Comparison of ENCODE assay signal across 16 cellular contexts in the genomic region with DNA sequence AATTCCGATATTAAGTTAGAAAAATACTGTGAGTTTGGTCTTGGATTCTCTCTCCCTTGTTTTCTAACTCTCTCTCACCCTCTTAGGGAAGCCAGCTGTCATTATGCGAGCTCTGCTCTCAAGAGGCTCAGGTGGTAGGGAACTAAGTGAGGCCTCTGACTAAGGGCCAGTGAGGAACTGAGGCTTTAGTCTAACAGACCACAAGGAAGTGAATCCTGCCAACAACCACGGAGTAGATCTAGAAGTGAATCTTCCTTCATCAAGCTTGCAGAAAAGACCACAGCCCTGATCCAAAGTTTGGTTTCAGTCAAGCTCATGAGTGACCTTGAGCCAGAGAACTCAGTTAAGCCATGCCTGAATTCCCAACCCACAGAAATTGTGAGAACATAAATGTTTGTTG.
DNase-seq lines count a peak whose midpoint lies in the region; ATAC-seq and TF ChIP-seq lines count a peak whose summit lies in the region.
"Had no signal": no experiment of that assay in that cellular context is flagged by ENCODE, and none has a peak within 500 bp of the region (broad histone marks: within the 10 kb centered on the region; RNA-seq: fewer than 3 reads in every experiment).

No MANE protein-coding gene starts in this region.

- no peaks in the 10 kb centered on the region for H3K36me3 ChIP-seq in brain microvascular endothelial cell (replicated peaks)
- H3K36me3 ChIP-seq: breast epithelium, left lung, thoracic aorta had no signal

- no TSS peak for BruUV-seq in Calu3 (replicated peaks; lab: Mats Ljungman, UMichigan)

- CTCF ChIA-PET in Calu3 (lab: Charles Lee): no interaction called here

- intact Hi-C loops in Calu3 (cut with micrococcal nuclease; ENCODE audit: unreplicated experiment) (loop anchor here (10.0 kb wide), 1 partner anchor 232 kb away; no protein-coding TSS in a partner anchor), posterior cingulate gyrus (cut with DNase I) (no loop called here)

- peak; percentile 98 for DNase-seq in MV-4-11 (lab: John Stamatoyannopoulos, UW)
- DNase-seq in kidney tubule cell (ENCODE audit: low spot score): peak; percentile 36
- DNase-seq in Calu3: no peak
- no peak for DNase-seq in posterior cingulate gyrus
- DNase-seq in brain microvascular endothelial cell: no peak
- no peak for DNase-seq in SHP77 (lab: John Stamatoyannopoulos, UW)
- DNase-seq: activated CD8-positive, alpha-beta T cell treated with anti-CD3 and anti-CD28 coated beads, Interleukin-2, amount 10 ng/mL, durations not matched to agents 7 days and 5 days; activated naive CD4-positive, alpha-beta T cell treated with Interleukin-2 at 50 U/mL for 16 hours; left lung; NCI-H1436 had no signal

- ATAC-seq in GM18909 (IDR thresholded peaks at IDR 0.05; ENCODE audit: poor library complexity, unreplicated experiment) (peak; percentile 71), HG02763 (IDR thresholded peaks at IDR 0.05; ENCODE audit: unreplicated experiment) (peak; percentile 72)
- ATAC-seq: activated CD8-positive, alpha-beta T cell treated with anti-CD3 and anti-CD28 coated beads, Interleukin-2, amount 10 ng/mL, durations not matched to agents 7 days and 5 days; left lung had no signal

- no peak overlapping the region for H3K27ac ChIP-seq in brain microvascular endothelial cell
- H3K27ac ChIP-seq: breast epithelium, C4-2B, left lung, thoracic aorta had no signal

- no peaks in the 10 kb centered on the region for H3K4me1 Mint-ChIP-seq in Calu3 (ENCODE audit: low read depth, unreplicated experiment)

- TF ChIP-seq CTCF in Calu3 (IDR thresholded peaks at IDR 0.05; ENCODE audit: unreplicated experiment): no peak
- no peak for TF ChIP-seq CTCF in brain microvascular endothelial cell (IDR thresholded peaks at IDR 0.05; ENCODE audit: low read depth, low read length, missing control alignments)

- H3K36me3 Mint-ChIP-seq in Calu3 (ENCODE audit: insufficient read depth, unreplicated experiment): no peaks in the 10 kb centered on the region

- no peaks in the 10 kb centered on the region for H3K27me3 ChIP-seq in brain microvascular endothelial cell (replicated peaks)
- H3K27me3 ChIP-seq: breast epithelium, left lung had no signal

- in situ Hi-C loops in brain microvascular endothelial cell (cut with HindIII; ENCODE audit: low pct_ligation_motif_present, low sequenced_read_pairs): no loop called here

- H3K4me3 ChIP-seq in brain microvascular endothelial cell (ENCODE audit: low read depth, low read length): no peak overlapping the region
- H3K4me3 ChIP-seq: breast epithelium, left lung, thoracic aorta had no signal

- H3K27ac Mint-ChIP-seq in Calu3 (ENCODE audit: unreplicated experiment): no peak overlapping the region
- H3K27ac Mint-ChIP-seq: activated CD8-positive, alpha-beta T cell treated with anti-CD3 and anti-CD28 coated beads, Interleukin-2, amount 10 ng/mL, durations not matched to agents 7 days and 5 days; T-helper 1 cell treated with Interleukin-12 subunit alpha and Interleukin-12 subunit beta and Interleukin-4 antibody, amounts not matched to agents 30 μg/mL and 1 μg/mL, for 36 hours had no signal

- peaks cover 7% of the 10 kb centered on the region for H3K9me3 Mint-ChIP-seq in Calu3 (ENCODE audit: low read depth, unreplicated experiment)
- H3K9me3 Mint-ChIP-seq: T-helper 1 cell treated with Interleukin-12 subunit alpha and Interleukin-12 subunit beta and Interleukin-4 antibody, amounts not matched to agents 30 μg/mL and 1 μg/mL, for 36 hours had no signal

- H3K4me3 Mint-ChIP-seq in Calu3 (ENCODE audit: low read depth, unreplicated experiment): no peak overlapping the region
- H3K4me3 Mint-ChIP-seq: activated CD8-positive, alpha-beta T cell treated with anti-CD3 and anti-CD28 coated beads, Interleukin-2, amount 10 ng/mL, durations not matched to agents 7 days and 5 days; T-helper 1 cell treated with Interleukin-12 subunit alpha and Interleukin-12 subunit beta and Interleukin-4 antibody, amounts not matched to agents 30 μg/mL and 1 μg/mL, for 36 hours had no signal

- no peaks in the 10 kb centered on the region for H3K27me3 Mint-ChIP-seq in Calu3 (ENCODE audit: unreplicated experiment)

Comparison
In these comparisons a context has a peak if more than half of its experiments do, and no peak if none do; other contexts are left out.
1. DNase-seq: peak in MV-4-11 (single experiment) and kidney tubule cell (single experiment); none in Calu3 (single experiment), posterior cingulate gyrus (0 of 10), brain microvascular endothelial cell (single experiment) and SHP77 (0 of 2).